Comparison of ENCODE assay signal across 1 cellular context in the genomic region with DNA sequence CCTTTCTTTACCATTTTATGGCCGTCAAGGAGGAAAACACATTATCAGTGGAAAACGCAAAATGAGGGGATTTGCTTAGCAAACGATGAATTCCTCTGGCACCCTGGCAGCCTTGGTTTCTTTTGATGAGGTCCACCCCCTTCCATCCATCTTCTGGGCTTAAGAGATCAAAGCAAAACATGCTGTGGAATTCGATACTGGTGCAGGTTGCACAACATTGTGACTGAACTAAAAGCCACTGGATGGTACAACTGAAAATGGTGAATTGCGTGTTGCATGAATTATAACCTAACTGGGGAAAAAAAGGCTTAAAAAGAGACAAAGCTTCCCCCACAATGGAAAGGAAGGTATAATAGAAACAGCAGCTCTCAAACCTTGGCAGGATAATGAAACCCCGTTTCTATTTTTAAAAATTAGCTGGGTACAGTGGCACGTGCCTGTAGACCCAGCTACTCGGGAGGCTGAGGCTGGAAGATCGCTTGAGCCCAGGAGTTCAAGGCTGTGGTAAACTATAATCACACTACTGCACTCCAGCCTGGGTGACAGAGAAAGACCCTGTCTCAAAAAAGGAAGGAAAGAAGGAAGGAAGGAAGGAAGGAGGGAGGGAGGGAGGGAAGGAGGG.
TF ChIP-seq lines count a peak whose summit lies in the region.

No MANE protein-coding gene starts in this region.

TF ChIP-seq in Ishikawa, 13 proteins besides CTCF, POLR2A, EP300 and RAD21 (continued from another document):
- TF ChIP-seq, protein P1, sequence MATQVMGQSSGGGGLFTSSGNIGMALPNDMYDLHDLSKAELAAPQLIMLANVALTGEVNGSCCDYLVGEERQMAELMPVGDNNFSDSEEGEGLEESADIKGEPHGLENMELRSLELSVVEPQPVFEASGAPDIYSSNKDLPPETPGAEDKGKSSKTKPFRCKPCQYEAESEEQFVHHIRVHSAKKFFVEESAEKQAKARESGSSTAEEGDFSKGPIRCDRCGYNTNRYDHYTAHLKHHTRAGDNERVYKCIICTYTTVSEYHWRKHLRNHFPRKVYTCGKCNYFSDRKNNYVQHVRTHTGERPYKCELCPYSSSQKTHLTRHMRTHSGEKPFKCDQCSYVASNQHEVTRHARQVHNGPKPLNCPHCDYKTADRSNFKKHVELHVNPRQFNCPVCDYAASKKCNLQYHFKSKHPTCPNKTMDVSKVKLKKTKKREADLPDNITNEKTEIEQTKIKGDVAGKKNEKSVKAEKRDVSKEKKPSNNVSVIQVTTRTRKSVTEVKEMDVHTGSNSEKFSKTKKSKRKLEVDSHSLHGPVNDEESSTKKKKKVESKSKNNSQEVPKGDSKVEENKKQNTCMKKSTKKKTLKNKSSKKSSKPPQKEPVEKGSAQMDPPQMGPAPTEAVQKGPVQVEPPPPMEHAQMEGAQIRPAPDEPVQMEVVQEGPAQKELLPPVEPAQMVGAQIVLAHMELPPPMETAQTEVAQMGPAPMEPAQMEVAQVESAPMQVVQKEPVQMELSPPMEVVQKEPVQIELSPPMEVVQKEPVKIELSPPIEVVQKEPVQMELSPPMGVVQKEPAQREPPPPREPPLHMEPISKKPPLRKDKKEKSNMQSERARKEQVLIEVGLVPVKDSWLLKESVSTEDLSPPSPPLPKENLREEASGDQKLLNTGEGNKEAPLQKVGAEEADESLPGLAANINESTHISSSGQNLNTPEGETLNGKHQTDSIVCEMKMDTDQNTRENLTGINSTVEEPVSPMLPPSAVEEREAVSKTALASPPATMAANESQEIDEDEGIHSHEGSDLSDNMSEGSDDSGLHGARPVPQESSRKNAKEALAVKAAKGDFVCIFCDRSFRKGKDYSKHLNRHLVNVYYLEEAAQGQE (IDR thresholded peaks at IDR 0.05; ENCODE audit: low read depth): no peak
- no peak for TF ChIP-seq ZBTB7A (IDR thresholded peaks at IDR 0.05; ENCODE audit: low read depth)
